8 cellular contexts compared by ENCODE assay signal in the genomic region with DNA sequence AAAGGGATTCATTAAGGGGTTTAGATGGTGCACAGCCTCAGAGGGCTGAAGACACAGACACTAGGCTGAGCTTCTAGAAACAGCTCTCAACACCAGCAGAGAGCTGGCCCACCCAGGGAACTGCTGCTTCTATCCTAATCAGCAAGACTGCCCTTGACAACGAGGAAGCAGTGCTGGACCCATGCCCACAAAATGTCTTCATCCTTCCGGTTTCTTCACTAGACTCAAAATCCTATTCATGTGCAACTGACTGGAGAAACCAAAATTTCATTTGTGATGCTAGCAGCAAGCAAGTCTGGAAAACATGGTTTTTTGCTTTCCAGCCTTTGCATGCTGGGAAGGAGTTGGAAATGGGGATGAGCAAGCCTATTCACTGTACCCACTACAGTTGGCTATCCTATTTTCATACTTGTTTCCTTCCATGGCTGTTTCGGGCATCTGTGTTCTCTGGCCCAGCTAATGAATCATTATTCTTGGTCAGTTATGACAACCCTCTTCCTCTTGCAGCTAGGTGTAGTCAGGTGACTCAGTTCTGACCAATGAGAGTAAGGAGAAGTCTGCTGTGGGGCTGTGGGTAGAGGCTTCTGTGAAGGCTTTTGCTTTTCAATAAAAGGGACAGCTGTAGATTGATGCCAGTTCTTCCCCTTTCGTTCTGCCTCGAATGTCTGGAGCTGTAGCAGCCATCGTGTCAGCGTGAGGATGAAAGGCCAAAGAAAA. TPM values are rescaled to one million over a fixed set of nuclear protein-coding genes. Genes with fewer than 3 reads are reported as not detected.
DNase-seq lines count a peak whose midpoint lies in the region; ATAC-seq lines count a peak whose summit lies in the region.

No MANE protein-coding gene starts in this region.

- ATAC-seq in GM19043 (IDR thresholded peaks at IDR 0.05; ENCODE audit: low read depth, unreplicated experiment) (peak; percentile 93), HG03175 (IDR thresholded peaks at IDR 0.05; ENCODE audit: unreplicated experiment) (peak; percentile 98)

- DNase-seq in A172 (ENCODE audit: low spot score): peak; percentile 42
- DNase-seq in SIG-M5 (lab: John Stamatoyannopoulos, UW): peak; percentile 67
- DNase-seq in germinal center (ENCODE audit: low spot score): peak; percentile 69
- no peak for DNase-seq in stimulated activated CD8-positive, alpha-beta memory T cell treated with anti-CD3 and anti-CD28 coated beads, Interleukin-4, amount 100 ng/mL, for 48 hours
- no peak for DNase-seq in NCI-H1694 (lab: John Stamatoyannopoulos, UW)
- no peak for DNase-seq in NCI-H524 (lab: John Stamatoyannopoulos, UW)

RNA-seq across cellular contexts. Expression of a gene that starts 14.6 kb away (rescaled TPM):
- not detected in 2 replicates for total RNA-seq in A172 (2014; rRNA removed; shearing (Covaris generic))

RNA-seq across cellular contexts. Expression of a gene that starts 33.0 kb away (rescaled TPM):
- not detected in 2 replicates for total RNA-seq in A172 (2014; rRNA removed; shearing (Covaris generic))

Comparison
In these comparisons a context has a peak if more than half of its experiments do, and no peak if none do; other contexts are left out.
1. DNase-seq: peak in A172 (single experiment), SIG-M5 (single experiment) and germinal center (single experiment); none in stimulated activated CD8-positive, alpha-beta memory T cell treated with anti-CD3 and anti-CD28 coated beads, Interleukin-4, amount 100 ng/mL, for 48 hours (single experiment), NCI-H1694 (single experiment) and NCI-H524 (0 of 2).